Comparison of ENCODE assay signal across 4 cellular contexts in genomic region chr13:67469623-67470022, GRCh38.
"Had no signal": no experiment of that assay in that cellular context is flagged by ENCODE, and none has a peak within 500 bp of the region (broad histone marks: within the 10 kb centered on the region; RNA-seq: fewer than 3 reads in every experiment).

No MANE protein-coding gene starts in this region.

- H3K9me3 ChIP-seq: HAP-1 had no signal

- H3K4me1 ChIP-seq: HAP-1 had no signal

- ATAC-seq: GM23338, HCT116 had no signal

- H3K4me3 ChIP-seq: GM23248, GM23338, HAP-1 had no signal

- H3K36me3 ChIP-seq: HAP-1 had no signal

- H3K27ac ChIP-seq: GM23248 had no signal
